Comparison of ENCODE assay signal across 10 cellular contexts in the genomic region with DNA sequence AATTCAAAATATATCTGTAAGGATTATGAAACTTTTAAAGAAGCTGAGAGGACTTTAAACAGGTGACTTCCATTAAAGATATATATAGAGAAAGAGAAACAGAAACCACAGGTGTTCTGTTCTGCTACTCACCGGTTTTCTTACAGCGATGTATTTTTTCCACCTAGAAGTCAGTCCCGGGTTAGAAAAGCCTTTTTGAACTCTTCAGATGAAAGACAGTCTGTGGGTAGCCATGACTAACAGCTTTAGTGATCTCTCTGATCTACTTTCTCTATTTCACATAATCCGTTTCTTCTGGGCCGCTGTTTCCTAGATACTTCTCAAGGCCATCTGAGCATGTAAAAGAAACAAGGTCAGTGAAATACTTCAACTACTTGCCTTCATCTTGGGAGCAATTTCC. TPM values are rescaled to one million over a fixed set of nuclear protein-coding genes. Genes with fewer than 3 reads are reported as not detected.
DNase-seq lines count a peak whose midpoint lies in the region; ATAC-seq and TF ChIP-seq lines count a peak whose summit lies in the region.
"Had no signal": no experiment of that assay in that cellular context is flagged by ENCODE, and none has a peak within 500 bp of the region (broad histone marks: within the 10 kb centered on the region; RNA-seq: fewer than 3 reads in every experiment).

No MANE protein-coding gene starts in this region.

- intact Hi-C loops in ovary (cut with DNase I), result no loop called here

- H3K4me1 ChIP-seq in ovary (ENCODE audit: insufficient read depth), result no peaks in the 10 kb centered on the region

- ATAC-seq in GM18858 (IDR thresholded peaks at IDR 0.05; ENCODE audit: unreplicated experiment), result peak; percentile 91
- ATAC-seq in GM21528 (IDR thresholded peaks at IDR 0.05; ENCODE audit: low FRiP score, unreplicated experiment), result peak; percentile 90
- peak; percentile 84 for ATAC-seq in HG03460 (IDR thresholded peaks at IDR 0.05; ENCODE audit: unreplicated experiment)
- peak; percentile 95 for ATAC-seq in effector memory CD8-positive, alpha-beta T cell (replicated peaks)

- no peak overlapping the region for H3K4me3 ChIP-seq in ovary

- TF ChIP-seq CTCF in ovary (IDR thresholded peaks at IDR 0.05), result no peak

- no peaks in the 10 kb centered on the region for H3K9me3 ChIP-seq in ovary

- H3K27me3 ChIP-seq in ovary, result no peaks in the 10 kb centered on the region

- DNase-seq in effector memory CD8-positive, alpha-beta T cell, result peak in 2 of 3 experiments; percentile 1 to 8
- DNase-seq in mesenteric fat pad (ENCODE audit: low spot score), result no peak
- DNase-seq in AG08395 (ENCODE audit: low spot score), result no peak
- no peak for DNase-seq in ovary
- DNase-seq in DMS53 (lab: John Stamatoyannopoulos, UW), result no peak
- DNase-seq: NCI-H774 had no signal

- H3K27me3 Mint-ChIP-seq in effector memory CD8-positive, alpha-beta T cell, result peaks cover 17 to 19% of the 10 kb centered on the region in 2 donors

- peaks cover 3% of the 10 kb centered on the region for H3K36me3 Mint-ChIP-seq in effector memory CD8-positive, alpha-beta T cell (ENCODE audit: insufficient read depth)

- no peak for TF ChIP-seq EP300 in ovary (IDR thresholded peaks at IDR 0.05)

- no peaks in the 10 kb centered on the region for H3K9me3 Mint-ChIP-seq in effector memory CD8-positive, alpha-beta T cell

- peaks cover 5 to 7% of the 10 kb centered on the region in 2 donors for H3K4me1 Mint-ChIP-seq in effector memory CD8-positive, alpha-beta T cell (ENCODE audit: low read depth in 2 of 2)

- H3K36me3 ChIP-seq in ovary, result no peaks in the 10 kb centered on the region

- WGBS in ovary, 3 donors, result 11 to 33% (median 18%) methylated on average over 5 of the region's 5 CpGs

- no peak overlapping the region for H3K27ac ChIP-seq in ovary

- peak overlapping the region; percentile 69 to 87 for H3K27ac Mint-ChIP-seq in effector memory CD8-positive, alpha-beta T cell

- TF ChIP-seq POLR2A in ovary (IDR thresholded peaks at IDR 0.05), result no peak

- peak overlapping the region; percentile 63 to 67 for H3K4me3 Mint-ChIP-seq in effector memory CD8-positive, alpha-beta T cell

RNA-seq across cellular contexts. Expression of a gene that starts 25.1 kb away (rescaled TPM):
- total RNA-seq in mesenteric fat pad (not detected), ovary (under 1 TPM in 5 of 7 donors, not detected in 2; 0.15 to 0.67 (median 0.41) TPM)
- polyA plus RNA-seq in ovary, result under 1 TPM; 0.10 to 0.22 TPM
- polyA plus RNA-seq: adipose tissue had no signal

RNA-seq across cellular contexts. Expression of a gene that starts 37.0 kb away (rescaled TPM):
- 8.0 TPM for total RNA-seq in mesenteric fat pad
- 10 to 100 TPM in 5 of 7 donors, 1 to 10 TPM in 2; 5.5 to 25.1 (median 16.2) TPM for total RNA-seq in ovary
- polyA plus RNA-seq in ovary, result 1 to 10 TPM; 5.3 to 6.7 TPM

RNA-seq across cellular contexts. Expression of a gene that starts 37.0 kb away (rescaled TPM):
- 10.5 TPM for total RNA-seq in mesenteric fat pad
- 10 to 100 TPM in 2 of 7 donors, 1 to 10 TPM in 5; 5.3 to 30.3 (median 9.5) TPM for total RNA-seq in ovary
- polyA plus RNA-seq in ovary, result 10 to 100 TPM in 1 of 2 donors, 1 to 10 TPM in 1; 6.0 to 19.1 TPM

Comparison
In these comparisons a context has a peak if more than half of its experiments do, and no peak if none do; other contexts are left out.
1. DNase-seq: peak in effector memory CD8-positive, alpha-beta T cell (2 of 3); none in mesenteric fat pad (single experiment), AG08395 (single experiment), ovary (0 of 5) and DMS53 (single experiment).
2. Peak in every context shown above with its lines, with median percentiles within 50 percentile points of each other: ATAC-seq.